In genomic region chr12:1103632-1104031, GRCh38 we compare ENCODE assay signal across 2 cellular contexts.
TF ChIP-seq lines count a peak whose summit lies in the region.

No MANE protein-coding gene starts in this region.

TF ChIP-seq in HepG2, 621 proteins besides CTCF, POLR2A, EP300 and RAD21:
- TF ChIP-seq FOXO1 (CRISPR knock-in tag; IDR thresholded peaks at IDR 0.05) (no peak), FOSL2 (CRISPR knock-in tag; IDR thresholded peaks at IDR 0.05) (peak; percentile 55)

TF ChIP-seq in IMR-90, 13 proteins besides CTCF, POLR2A, EP300 and RAD21:
- TF ChIP-seq FOS (IDR thresholded peaks at IDR 0.05; ENCODE audit: low read depth, low read length) = peak; percentile 25; the same call in 1 of the 2 replicates
- no peak for TF ChIP-seq CHD1 (IDR thresholded peaks at IDR 0.05; ENCODE audit: low read depth, low read length)
